In the genomic region with DNA sequence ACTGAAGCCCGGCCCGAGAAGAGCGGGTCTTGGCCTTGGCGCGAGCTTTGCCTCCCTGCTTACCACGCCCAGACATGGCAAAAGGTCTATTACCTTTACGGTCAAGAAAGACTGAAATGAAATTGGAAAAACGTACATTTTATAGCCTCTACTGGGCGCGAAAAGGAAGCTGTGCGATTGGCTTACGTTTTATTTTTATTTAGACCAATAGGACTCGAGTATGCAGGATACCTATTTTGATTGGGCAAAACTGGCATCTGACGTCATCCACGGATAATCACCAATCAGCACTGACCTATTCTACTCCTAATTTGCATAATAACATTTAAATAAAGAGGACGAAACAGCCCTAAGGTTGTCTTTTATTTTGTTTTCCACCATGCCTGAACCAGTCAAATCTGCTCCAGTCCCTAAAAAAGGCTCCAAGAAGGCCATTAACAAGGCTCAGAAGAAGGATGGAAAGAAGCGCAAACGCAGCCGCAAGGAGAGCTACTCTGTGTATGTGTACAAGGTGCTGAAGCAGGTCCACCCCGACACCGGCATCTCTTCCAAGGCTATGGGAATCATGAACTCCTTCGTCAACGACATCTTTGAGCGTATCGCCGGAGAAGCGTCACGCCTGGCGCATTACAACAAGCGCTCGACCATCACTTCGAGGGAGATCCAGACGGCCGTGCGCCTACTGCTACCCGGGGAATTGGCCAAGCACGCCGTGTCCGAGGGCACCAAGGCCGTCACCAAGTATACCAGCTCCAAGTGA, we compare ENCODE assay signal across 8 cellular contexts.
DNase-seq lines count a peak whose midpoint lies in the region; ATAC-seq and TF ChIP-seq lines count a peak whose summit lies in the region.

No MANE protein-coding gene starts in this region.

- H3K9me3 ChIP-seq in CD4-positive, alpha-beta memory T cell (ENCODE audit: control insufficient read depth in 1 of 2, low read length in 2 of 2), result no peaks in the 10 kb centered on the region

- H3K4me3 ChIP-seq in CD4-positive, alpha-beta memory T cell (ENCODE audit: low read length in 2 of 2), result peak overlapping the region; percentile 49 to 51

- peak overlapping the region; percentile 84 to 97 (median 90) for H3K4me3 Mint-ChIP-seq in CD4-positive, alpha-beta memory T cell
- H3K4me3 Mint-ChIP-seq in osteocyte (ENCODE audit: unreplicated experiment), result peak overlapping the region; percentile 86

- POLR2A ChIA-PET in CD4-positive, alpha-beta memory T cell (lab: Charles Lee; ENCODE audit: partially characterized antibody), result interaction anchor here (0.6 to 11.2 kb wide), 33 partner anchors 9 to 1841 kb away, joined by 3 to 640 read pairs (median 6); a partner anchor contains a TSS

- H3K27ac Mint-ChIP-seq in CD4-positive, alpha-beta memory T cell, result peak overlapping the region; percentile 89 to 98 (median 93)
- peak overlapping the region; percentile 93 for H3K27ac Mint-ChIP-seq in osteocyte (ENCODE audit: unreplicated experiment)

- H3K36me3 Mint-ChIP-seq in CD4-positive, alpha-beta memory T cell, result peaks cover 0 to 9% of the 10 kb centered on the region in 2 donors
- H3K36me3 Mint-ChIP-seq in osteocyte (ENCODE audit: unreplicated experiment), result no peaks in the 10 kb centered on the region

- peaks cover 0 to 6% (median 0%) of the 10 kb centered on the region in 8 donors for H3K9me3 Mint-ChIP-seq in CD4-positive, alpha-beta memory T cell
- H3K9me3 Mint-ChIP-seq in osteocyte (ENCODE audit: unreplicated experiment), result no peaks in the 10 kb centered on the region

- H3K4me1 ChIP-seq in CD4-positive, alpha-beta memory T cell (ENCODE audit: insufficient read depth, low read length), result peaks cover 31% of the 10 kb centered on the region

- H3K36me3 ChIP-seq in CD4-positive, alpha-beta memory T cell (ENCODE audit: insufficient read depth, low read length), result no peaks in the 10 kb centered on the region

- DNase-seq in CD4-positive, alpha-beta memory T cell, result peak; percentile 87 to 91 (median 90)
- DNase-seq in RPMI8226, result peak; percentile 79
- peak; percentile 68 for DNase-seq in activated naive CD4-positive, alpha-beta T cell treated with anti-CD3 and anti-CD28 coated beads, Interleukin-2, amount 50 U/mL, for 16 hours
- peak; percentile 94 for DNase-seq in glomerular endothelial cell (ENCODE audit: extremely low read depth, low read depth, low spot score)
- no peak for DNase-seq in osteocyte (ENCODE audit: extremely low spot score, unreplicated experiment)
- no peak for DNase-seq in H4 (ENCODE audit: low spot score)

- ATAC-seq in GM19467 (IDR thresholded peaks at IDR 0.05; ENCODE audit: unreplicated experiment) (peak; percentile 44), HG03575 (IDR thresholded peaks at IDR 0.05; ENCODE audit: extremely low read depth, insufficient number of reproducible peaks, low FRiP score, unreplicated experiment) (peak; percentile 36)

- TF ChIP-seq CTCF in osteocyte (IDR thresholded peaks at IDR 0.05), result no peak

- H3K27me3 ChIP-seq in CD4-positive, alpha-beta memory T cell (ENCODE audit: insufficient read depth, low read length), result no peaks in the 10 kb centered on the region

- H3K4me1 Mint-ChIP-seq in CD4-positive, alpha-beta memory T cell, result peaks cover 23 to 42% (median 32%) of the 10 kb centered on the region in 4 donors
- H3K4me1 Mint-ChIP-seq in osteocyte (ENCODE audit: unreplicated experiment), result peaks cover 33% of the 10 kb centered on the region

- intact Hi-C loops in CD4-positive, alpha-beta memory T cell (cut with micrococcal nuclease), result loop anchor here (1.0 to 5.0 kb wide), 5 partner anchors 8 to 1773 kb away; a partner anchor contains a TSS

- H3K27me3 Mint-ChIP-seq in CD4-positive, alpha-beta memory T cell, result no peaks in the 10 kb centered on the region
- no peaks in the 10 kb centered on the region for H3K27me3 Mint-ChIP-seq in osteocyte (ENCODE audit: unreplicated experiment)

- H3K27ac ChIP-seq in CD4-positive, alpha-beta memory T cell (ENCODE audit: low read depth, low read length), result peak overlapping the region; percentile 63

- CTCF ChIA-PET in CD4-positive, alpha-beta memory T cell (lab: Charles Lee; ENCODE audit: partially characterized antibody), result interaction anchor here (0.8 to 9.9 kb wide), 7 partner anchors 9 to 81 kb away, joined by 3 to 137 read pairs (median 4); a partner anchor contains a TSS

Comparison
In these comparisons a context has a peak if more than half of its experiments do, and no peak if none do; other contexts are left out.
1. DNase-seq: peak in CD4-positive, alpha-beta memory T cell (5 of 5), RPMI8226 (single experiment), activated naive CD4-positive, alpha-beta T cell treated with anti-CD3 and anti-CD28 coated beads, Interleukin-2, amount 50 U/mL, for 16 hours (single experiment) and glomerular endothelial cell (single experiment); none in osteocyte (single experiment) and H4 (single experiment).